Comparison of ENCODE assay signal across 1 cellular context in genomic region chr12:124738636-124739467, GRCh38.
TF ChIP-seq lines count a peak whose summit lies in the region.

No MANE protein-coding gene starts in this region.

TF ChIP-seq in HepG2, 621 proteins besides CTCF, POLR2A, EP300 and RAD21 (continued from another document and continues in another):
- TF ChIP-seq ZNF646 (CRISPR knock-in tag; IDR thresholded peaks at IDR 0.05) (no peak), NONO (IDR thresholded peaks at IDR 0.05) (no peak), NONO (CRISPR knock-in tag; conservative IDR thresholded peaks at IDR 0.05) (no peak), RARA (CRISPR knock-in tag; IDR thresholded peaks at IDR 0.05) (peak; percentile 70), RORA (CRISPR knock-in tag; IDR thresholded peaks at IDR 0.05) (no peak), ATF3 (CRISPR knock-in tag; IDR thresholded peaks at IDR 0.05) (peak; percentile 65; the same call in 1 of the 2 replicates), DR1 (CRISPR knock-in tag; IDR thresholded peaks at IDR 0.05) (no peak), ZNF460 (CRISPR knock-in tag; IDR thresholded peaks at IDR 0.05; ENCODE audit: borderline replicate concordance) (no peak), HNRNPH1 (optimal IDR thresholded peaks at IDR 0.05; ENCODE audit: low read depth, low read length) (no peak), MXD3 (CRISPR knock-in tag; IDR thresholded peaks at IDR 0.05) (no peak), SIX1 (CRISPR knock-in tag; IDR thresholded peaks at IDR 0.05; ENCODE audit: borderline replicate concordance) (no peak), ZNF543 (CRISPR knock-in tag; IDR thresholded peaks at IDR 0.05) (no peak), ZNF329 (CRISPR knock-in tag; IDR thresholded peaks at IDR 0.05; ENCODE audit: low read depth) (no peak), MXD4 (CRISPR knock-in tag; IDR thresholded peaks at IDR 0.05) (no peak), SNRNP70 (IDR thresholded peaks at IDR 0.05; ENCODE audit: low read depth, low read length) (no peak), MTF2 (CRISPR knock-in tag; IDR thresholded peaks at IDR 0.05; ENCODE audit: borderline replicate concordance) (no peak), THAP8 (CRISPR knock-in tag; IDR thresholded peaks at IDR 0.05; ENCODE audit: borderline replicate concordance) (no peak), NCOA5 (CRISPR knock-in tag; IDR thresholded peaks at IDR 0.05) (no peak), HOMEZ (CRISPR knock-in tag; IDR thresholded peaks at IDR 0.05; ENCODE audit: low read depth) (no peak), ARID4A (CRISPR knock-in tag; IDR thresholded peaks at IDR 0.05; ENCODE audit: borderline replicate concordance) (no peak), CSRNP2 (CRISPR knock-in tag; conservative IDR thresholded peaks at IDR 0.05; ENCODE audit: low read depth) (no peak), HNF1A (IDR thresholded peaks at IDR 0.05; ENCODE audit: low read depth) (no peak), HNF1A (CRISPR knock-in tag; IDR thresholded peaks at IDR 0.05; ENCODE audit: borderline replicate concordance) (no peak; the same call in 1 of the 2 replicates), REST (IDR thresholded peaks at IDR 0.05; ENCODE audit: borderline replicate concordance in 1 of 2, low read depth in 1 of 2, low read length in 2 of 2) (no peak), NR2C2 (CRISPR knock-in tag; IDR thresholded peaks at IDR 0.05; ENCODE audit: borderline replicate concordance) (no peak), JUN (CRISPR knock-in tag; IDR thresholded peaks at IDR 0.05) (no peak), ZNF709 (CRISPR knock-in tag; IDR thresholded peaks at IDR 0.05) (no peak), ERF (CRISPR knock-in tag; IDR thresholded peaks at IDR 0.05) (no peak), NRL (CRISPR knock-in tag; IDR thresholded peaks at IDR 0.05; ENCODE audit: borderline replicate concordance) (no peak), ZNF569 (CRISPR knock-in tag; IDR thresholded peaks at IDR 0.05; ENCODE audit: borderline replicate concordance) (no peak), ZNF598 (CRISPR knock-in tag; IDR thresholded peaks at IDR 0.05; ENCODE audit: borderline replicate concordance) (no peak)
